ENCODE assay signal across 1 cellular context in the genomic region with DNA sequence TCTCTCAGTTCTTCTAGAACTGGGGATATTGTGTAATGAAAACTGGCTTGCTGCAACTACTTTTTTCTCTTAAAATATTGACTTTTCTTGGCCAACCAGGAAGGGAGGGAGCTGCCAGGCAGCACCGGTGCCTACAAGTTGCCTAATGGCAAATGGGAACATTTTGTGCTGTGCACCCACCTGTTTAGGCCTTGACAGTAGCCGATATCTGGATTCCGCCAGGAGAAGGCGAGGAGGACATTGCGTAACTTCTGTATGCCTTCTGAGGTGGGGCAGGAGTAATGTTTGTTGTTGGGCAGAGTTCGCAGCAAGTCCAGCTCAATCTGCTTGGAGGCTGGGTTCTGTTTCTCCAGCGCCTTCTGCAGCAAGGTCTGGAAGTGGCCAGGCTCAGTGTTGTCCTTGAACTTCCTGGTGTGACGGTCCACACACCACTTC.
TF ChIP-seq lines count a peak whose summit lies in the region.

No MANE protein-coding gene starts in this region.

TF ChIP-seq in HepG2, 621 proteins besides CTCF, POLR2A, EP300 and RAD21 (continued from another document and continues in another):
- TF ChIP-seq, protein P1, sequence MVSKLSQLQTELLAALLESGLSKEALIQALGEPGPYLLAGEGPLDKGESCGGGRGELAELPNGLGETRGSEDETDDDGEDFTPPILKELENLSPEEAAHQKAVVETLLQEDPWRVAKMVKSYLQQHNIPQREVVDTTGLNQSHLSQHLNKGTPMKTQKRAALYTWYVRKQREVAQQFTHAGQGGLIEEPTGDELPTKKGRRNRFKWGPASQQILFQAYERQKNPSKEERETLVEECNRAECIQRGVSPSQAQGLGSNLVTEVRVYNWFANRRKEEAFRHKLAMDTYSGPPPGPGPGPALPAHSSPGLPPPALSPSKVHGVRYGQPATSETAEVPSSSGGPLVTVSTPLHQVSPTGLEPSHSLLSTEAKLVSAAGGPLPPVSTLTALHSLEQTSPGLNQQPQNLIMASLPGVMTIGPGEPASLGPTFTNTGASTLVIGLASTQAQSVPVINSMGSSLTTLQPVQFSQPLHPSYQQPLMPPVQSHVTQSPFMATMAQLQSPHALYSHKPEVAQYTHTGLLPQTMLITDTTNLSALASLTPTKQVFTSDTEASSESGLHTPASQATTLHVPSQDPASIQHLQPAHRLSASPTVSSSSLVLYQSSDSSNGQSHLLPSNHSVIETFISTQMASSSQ (IDR thresholded peaks at IDR 0.05; ENCODE audit: low read depth) = no peak
- TF ChIP-seq, protein P1 (CRISPR knock-in tag; IDR thresholded peaks at IDR 0.05; ENCODE audit: borderline replicate concordance) = no peak
- TF ChIP-seq, protein P2, sequence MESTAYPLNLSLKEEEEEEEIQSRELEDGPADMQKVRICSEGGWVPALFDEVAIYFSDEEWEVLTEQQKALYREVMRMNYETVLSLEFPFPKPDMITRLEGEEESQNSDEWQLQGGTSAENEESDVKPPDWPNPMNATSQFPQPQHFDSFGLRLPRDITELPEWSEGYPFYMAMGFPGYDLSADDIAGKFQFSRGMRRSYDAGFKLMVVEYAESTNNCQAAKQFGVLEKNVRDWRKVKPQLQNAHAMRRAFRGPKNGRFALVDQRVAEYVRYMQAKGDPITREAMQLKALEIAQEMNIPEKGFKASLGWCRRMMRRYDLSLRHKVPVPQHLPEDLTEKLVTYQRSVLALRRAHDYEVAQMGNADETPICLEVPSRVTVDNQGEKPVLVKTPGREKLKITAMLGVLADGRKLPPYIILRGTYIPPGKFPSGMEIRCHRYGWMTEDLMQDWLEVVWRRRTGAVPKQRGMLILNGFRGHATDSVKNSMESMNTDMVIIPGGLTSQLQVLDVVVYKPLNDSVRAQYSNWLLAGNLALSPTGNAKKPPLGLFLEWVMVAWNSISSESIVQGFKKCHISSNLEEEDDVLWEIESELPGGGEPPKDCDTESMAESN (CRISPR knock-in tag; conservative IDR thresholded peaks at IDR 0.05) = peak; percentile 78
- TF ChIP-seq HCFC1 (IDR thresholded peaks at IDR 0.05; ENCODE audit: low read depth, low read length) = no peak
- no peak for TF ChIP-seq XBP1 (CRISPR knock-in tag; IDR thresholded peaks at IDR 0.05)
- TF ChIP-seq ZBTB7A (CRISPR knock-in tag; IDR thresholded peaks at IDR 0.05) = no peak
- TF ChIP-seq ZC3H13 (CRISPR knock-in tag; IDR thresholded peaks at IDR 0.05) = no peak
- TF ChIP-seq ZNF160 (CRISPR knock-in tag; IDR thresholded peaks at IDR 0.05) = 0 out of 2 replicates have a peak, but pooled peaks have one; percentile 45
- TF ChIP-seq MBD4 (IDR thresholded peaks at IDR 0.05; ENCODE audit: borderline replicate concordance, low read length) = no peak
- TF ChIP-seq BRCA1 (CRISPR knock-in tag; IDR thresholded peaks at IDR 0.05) = no peak
- TF ChIP-seq, protein P3, sequence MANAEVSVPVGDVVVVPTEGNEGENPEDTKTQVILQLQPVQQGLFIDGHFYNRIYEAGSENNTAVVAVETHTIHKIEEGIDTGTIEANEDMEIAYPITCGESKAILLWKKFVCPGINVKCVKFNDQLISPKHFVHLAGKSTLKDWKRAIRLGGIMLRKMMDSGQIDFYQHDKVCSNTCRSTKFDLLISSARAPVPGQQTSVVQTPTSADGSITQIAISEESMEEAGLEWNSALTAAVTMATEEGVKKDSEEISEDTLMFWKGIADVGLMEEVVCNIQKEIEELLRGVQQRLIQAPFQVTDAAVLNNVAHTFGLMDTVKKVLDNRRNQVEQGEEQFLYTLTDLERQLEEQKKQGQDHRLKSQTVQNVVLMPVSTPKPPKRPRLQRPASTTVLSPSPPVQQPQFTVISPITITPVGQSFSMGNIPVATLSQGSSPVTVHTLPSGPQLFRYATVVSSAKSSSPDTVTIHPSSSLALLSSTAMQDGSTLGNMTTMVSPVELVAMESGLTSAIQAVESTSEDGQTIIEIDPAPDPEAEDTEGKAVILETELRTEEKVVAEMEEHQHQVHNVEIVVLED (CRISPR knock-in tag; IDR thresholded peaks at IDR 0.05; ENCODE audit: borderline replicate concordance) = no peak
- TF ChIP-seq, protein P4, sequence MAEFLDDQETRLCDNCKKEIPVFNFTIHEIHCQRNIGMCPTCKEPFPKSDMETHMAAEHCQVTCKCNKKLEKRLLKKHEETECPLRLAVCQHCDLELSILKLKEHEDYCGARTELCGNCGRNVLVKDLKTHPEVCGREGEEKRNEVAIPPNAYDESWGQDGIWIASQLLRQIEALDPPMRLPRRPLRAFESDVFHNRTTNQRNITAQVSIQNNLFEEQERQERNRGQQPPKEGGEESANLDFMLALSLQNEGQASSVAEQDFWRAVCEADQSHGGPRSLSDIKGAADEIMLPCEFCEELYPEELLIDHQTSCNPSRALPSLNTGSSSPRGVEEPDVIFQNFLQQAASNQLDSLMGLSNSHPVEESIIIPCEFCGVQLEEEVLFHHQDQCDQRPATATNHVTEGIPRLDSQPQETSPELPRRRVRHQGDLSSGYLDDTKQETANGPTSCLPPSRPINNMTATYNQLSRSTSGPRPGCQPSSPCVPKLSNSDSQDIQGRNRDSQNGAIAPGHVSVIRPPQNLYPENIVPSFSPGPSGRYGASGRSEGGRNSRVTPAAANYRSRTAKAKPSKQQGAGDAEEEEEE (CRISPR knock-in tag; IDR thresholded peaks at IDR 0.05; ENCODE audit: borderline replicate concordance) = no peak
- TF ChIP-seq, protein P5, sequence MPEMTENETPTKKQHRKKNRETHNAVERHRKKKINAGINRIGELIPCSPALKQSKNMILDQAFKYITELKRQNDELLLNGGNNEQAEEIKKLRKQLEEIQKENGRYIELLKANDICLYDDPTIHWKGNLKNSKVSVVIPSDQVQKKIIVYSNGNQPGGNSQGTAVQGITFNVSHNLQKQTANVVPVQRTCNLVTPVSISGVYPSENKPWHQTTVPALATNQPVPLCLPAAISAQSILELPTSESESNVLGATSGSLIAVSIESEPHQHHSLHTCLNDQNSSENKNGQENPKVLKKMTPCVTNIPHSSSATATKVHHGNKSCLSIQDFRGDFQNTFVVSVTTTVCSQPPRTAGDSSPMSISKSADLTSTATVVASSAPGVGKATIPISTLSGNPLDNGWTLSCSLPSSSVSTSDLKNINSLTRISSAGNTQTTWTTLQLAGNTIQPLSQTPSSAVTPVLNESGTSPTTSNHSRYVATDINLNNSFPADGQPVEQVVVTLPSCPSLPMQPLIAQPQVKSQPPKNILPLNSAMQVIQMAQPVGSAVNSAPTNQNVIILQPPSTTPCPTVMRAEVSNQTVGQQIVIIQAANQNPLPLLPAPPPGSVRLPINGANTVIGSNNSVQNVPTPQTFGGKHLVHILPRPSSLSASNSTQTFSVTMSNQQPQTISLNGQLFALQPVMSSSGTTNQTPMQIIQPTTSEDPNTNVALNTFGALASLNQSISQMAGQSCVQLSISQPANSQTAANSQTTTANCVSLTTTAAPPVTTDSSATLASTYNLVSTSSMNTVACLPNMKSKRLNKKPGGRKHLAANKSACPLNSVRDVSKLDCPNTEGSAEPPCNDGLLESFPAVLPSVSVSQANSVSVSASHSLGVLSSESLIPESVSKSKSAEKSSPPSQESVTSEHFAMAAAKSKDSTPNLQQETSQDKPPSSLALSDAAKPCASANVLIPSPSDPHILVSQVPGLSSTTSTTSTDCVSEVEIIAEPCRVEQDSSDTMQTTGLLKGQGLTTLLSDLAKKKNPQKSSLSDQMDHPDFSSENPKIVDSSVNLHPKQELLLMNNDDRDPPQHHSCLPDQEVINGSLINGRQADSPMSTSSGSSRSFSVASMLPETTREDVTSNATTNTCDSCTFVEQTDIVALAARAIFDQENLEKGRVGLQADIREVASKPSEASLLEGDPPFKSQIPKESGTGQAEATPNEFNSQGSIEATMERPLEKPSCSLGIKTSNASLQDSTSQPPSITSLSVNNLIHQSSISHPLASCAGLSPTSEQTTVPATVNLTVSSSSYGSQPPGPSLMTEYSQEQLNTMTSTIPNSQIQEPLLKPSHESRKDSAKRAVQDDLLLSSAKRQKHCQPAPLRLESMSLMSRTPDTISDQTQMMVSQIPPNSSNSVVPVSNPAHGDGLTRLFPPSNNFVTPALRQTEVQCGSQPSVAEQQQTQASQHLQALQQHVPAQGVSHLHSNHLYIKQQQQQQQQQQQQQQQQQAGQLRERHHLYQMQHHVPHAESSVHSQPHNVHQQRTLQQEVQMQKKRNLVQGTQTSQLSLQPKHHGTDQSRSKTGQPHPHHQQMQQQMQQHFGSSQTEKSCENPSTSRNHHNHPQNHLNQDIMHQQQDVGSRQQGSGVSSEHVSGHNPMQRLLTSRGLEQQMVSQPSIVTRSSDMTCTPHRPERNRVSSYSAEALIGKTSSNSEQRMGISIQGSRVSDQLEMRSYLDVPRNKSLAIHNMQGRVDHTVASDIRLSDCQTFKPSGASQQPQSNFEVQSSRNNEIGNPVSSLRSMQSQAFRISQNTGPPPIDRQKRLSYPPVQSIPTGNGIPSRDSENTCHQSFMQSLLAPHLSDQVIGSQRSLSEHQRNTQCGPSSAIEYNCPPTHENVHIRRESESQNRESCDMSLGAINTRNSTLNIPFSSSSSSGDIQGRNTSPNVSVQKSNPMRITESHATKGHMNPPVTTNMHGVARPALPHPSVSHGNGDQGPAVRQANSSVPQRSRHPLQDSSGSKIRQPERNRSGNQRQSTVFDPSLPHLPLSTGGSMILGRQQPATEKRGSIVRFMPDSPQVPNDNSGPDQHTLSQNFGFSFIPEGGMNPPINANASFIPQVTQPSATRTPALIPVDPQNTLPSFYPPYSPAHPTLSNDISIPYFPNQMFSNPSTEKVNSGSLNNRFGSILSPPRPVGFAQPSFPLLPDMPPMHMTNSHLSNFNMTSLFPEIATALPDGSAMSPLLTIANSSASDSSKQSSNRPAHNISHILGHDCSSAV (CRISPR knock-in tag; IDR thresholded peaks at IDR 0.05; ENCODE audit: borderline replicate concordance) = no peak
- TF ChIP-seq, protein P6, sequence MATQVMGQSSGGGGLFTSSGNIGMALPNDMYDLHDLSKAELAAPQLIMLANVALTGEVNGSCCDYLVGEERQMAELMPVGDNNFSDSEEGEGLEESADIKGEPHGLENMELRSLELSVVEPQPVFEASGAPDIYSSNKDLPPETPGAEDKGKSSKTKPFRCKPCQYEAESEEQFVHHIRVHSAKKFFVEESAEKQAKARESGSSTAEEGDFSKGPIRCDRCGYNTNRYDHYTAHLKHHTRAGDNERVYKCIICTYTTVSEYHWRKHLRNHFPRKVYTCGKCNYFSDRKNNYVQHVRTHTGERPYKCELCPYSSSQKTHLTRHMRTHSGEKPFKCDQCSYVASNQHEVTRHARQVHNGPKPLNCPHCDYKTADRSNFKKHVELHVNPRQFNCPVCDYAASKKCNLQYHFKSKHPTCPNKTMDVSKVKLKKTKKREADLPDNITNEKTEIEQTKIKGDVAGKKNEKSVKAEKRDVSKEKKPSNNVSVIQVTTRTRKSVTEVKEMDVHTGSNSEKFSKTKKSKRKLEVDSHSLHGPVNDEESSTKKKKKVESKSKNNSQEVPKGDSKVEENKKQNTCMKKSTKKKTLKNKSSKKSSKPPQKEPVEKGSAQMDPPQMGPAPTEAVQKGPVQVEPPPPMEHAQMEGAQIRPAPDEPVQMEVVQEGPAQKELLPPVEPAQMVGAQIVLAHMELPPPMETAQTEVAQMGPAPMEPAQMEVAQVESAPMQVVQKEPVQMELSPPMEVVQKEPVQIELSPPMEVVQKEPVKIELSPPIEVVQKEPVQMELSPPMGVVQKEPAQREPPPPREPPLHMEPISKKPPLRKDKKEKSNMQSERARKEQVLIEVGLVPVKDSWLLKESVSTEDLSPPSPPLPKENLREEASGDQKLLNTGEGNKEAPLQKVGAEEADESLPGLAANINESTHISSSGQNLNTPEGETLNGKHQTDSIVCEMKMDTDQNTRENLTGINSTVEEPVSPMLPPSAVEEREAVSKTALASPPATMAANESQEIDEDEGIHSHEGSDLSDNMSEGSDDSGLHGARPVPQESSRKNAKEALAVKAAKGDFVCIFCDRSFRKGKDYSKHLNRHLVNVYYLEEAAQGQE (IDR thresholded peaks at IDR 0.05; ENCODE audit: borderline replicate concordance in 1 of 2, low read depth in 1 of 2, low read length in 2 of 2) = no peak
- no peak for TF ChIP-seq NFIB (CRISPR knock-in tag; IDR thresholded peaks at IDR 0.05; ENCODE audit: borderline replicate concordance)
- TF ChIP-seq ZMYM2 (CRISPR knock-in tag; IDR thresholded peaks at IDR 0.05) = no peak
- peak; percentile 85; the same call in 1 of the 2 replicates for TF ChIP-seq MTA1 (CRISPR knock-in tag; IDR thresholded peaks at IDR 0.05; ENCODE audit: borderline replicate concordance)
- TF ChIP-seq, protein P7, sequence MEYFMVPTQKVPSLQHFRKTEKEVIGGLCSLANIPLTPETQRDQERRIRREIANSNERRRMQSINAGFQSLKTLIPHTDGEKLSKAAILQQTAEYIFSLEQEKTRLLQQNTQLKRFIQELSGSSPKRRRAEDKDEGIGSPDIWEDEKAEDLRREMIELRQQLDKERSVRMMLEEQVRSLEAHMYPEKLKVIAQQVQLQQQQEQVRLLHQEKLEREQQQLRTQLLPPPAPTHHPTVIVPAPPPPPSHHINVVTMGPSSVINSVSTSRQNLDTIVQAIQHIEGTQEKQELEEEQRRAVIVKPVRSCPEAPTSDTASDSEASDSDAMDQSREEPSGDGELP (IDR thresholded peaks at IDR 0.05; ENCODE audit: borderline replicate concordance, low read depth) = no peak
- TF ChIP-seq HNRNPK (IDR thresholded peaks at IDR 0.05; ENCODE audit: low read depth, low read length, poor library complexity, severe bottlenecking) = no peak
- TF ChIP-seq, protein P8, sequence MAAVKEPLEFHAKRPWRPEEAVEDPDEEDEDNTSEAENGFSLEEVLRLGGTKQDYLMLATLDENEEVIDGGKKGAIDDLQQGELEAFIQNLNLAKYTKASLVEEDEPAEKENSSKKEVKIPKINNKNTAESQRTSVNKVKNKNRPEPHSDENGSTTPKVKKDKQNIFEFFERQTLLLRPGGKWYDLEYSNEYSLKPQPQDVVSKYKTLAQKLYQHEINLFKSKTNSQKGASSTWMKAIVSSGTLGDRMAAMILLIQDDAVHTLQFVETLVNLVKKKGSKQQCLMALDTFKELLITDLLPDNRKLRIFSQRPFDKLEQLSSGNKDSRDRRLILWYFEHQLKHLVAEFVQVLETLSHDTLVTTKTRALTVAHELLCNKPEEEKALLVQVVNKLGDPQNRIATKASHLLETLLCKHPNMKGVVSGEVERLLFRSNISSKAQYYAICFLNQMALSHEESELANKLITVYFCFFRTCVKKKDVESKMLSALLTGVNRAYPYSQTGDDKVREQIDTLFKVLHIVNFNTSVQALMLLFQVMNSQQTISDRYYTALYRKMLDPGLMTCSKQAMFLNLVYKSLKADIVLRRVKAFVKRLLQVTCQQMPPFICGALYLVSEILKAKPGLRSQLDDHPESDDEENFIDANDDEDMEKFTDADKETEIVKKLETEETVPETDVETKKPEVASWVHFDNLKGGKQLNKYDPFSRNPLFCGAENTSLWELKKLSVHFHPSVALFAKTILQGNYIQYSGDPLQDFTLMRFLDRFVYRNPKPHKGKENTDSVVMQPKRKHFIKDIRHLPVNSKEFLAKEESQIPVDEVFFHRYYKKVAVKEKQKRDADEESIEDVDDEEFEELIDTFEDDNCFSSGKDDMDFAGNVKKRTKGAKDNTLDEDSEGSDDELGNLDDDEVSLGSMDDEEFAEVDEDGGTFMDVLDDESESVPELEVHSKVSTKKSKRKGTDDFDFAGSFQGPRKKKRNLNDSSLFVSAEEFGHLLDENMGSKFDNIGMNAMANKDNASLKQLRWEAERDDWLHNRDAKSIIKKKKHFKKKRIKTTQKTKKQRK (IDR thresholded peaks at IDR 0.05; ENCODE audit: low read length) = no peak
- TF ChIP-seq NPAS2 (CRISPR knock-in tag; IDR thresholded peaks at IDR 0.05; ENCODE audit: borderline replicate concordance) = no peak
- TF ChIP-seq ATF1 (CRISPR knock-in tag; IDR thresholded peaks at IDR 0.05) = no peak
